ENCODE assay signal across 1 cellular context in genomic region chr1:23166854-23167253, GRCh38.
TF ChIP-seq lines count a peak whose summit lies in the region.

No MANE protein-coding gene starts in this region.

TF ChIP-seq in HepG2, 621 proteins besides CTCF, POLR2A, EP300 and RAD21:
- TF ChIP-seq ZBTB2 (CRISPR knock-in tag; IDR thresholded peaks at IDR 0.05; ENCODE audit: low read depth) (no peak), KDM1A (CRISPR knock-in tag; IDR thresholded peaks at IDR 0.05) (no peak), TP53 (CRISPR knock-in tag; conservative IDR thresholded peaks at IDR 0.05) (no peak), SOX5 (CRISPR knock-in tag; IDR thresholded peaks at IDR 0.05; ENCODE audit: borderline replicate concordance) (no peak), SIN3B (IDR thresholded peaks at IDR 0.05; ENCODE audit: low read length) (no peak), ZNF496 (CRISPR knock-in tag; IDR thresholded peaks at IDR 0.05; ENCODE audit: insufficient replicate concordance) (no peak), TEF (CRISPR knock-in tag; IDR thresholded peaks at IDR 0.05) (no peak), HBP1 (CRISPR knock-in tag; IDR thresholded peaks at IDR 0.05; ENCODE audit: low read depth) (no peak), ZNF580 (CRISPR knock-in tag; IDR thresholded peaks at IDR 0.05; ENCODE audit: borderline replicate concordance, low read depth) (no peak), ZNF816 (CRISPR knock-in tag; IDR thresholded peaks at IDR 0.05; ENCODE audit: borderline replicate concordance) (no peak), GATA4 (IDR thresholded peaks at IDR 0.05; ENCODE audit: borderline replicate concordance, low read depth) (no peak)
TF ChIP-seq in HepG2: peak in this region for 0.
